In the genomic region with DNA sequence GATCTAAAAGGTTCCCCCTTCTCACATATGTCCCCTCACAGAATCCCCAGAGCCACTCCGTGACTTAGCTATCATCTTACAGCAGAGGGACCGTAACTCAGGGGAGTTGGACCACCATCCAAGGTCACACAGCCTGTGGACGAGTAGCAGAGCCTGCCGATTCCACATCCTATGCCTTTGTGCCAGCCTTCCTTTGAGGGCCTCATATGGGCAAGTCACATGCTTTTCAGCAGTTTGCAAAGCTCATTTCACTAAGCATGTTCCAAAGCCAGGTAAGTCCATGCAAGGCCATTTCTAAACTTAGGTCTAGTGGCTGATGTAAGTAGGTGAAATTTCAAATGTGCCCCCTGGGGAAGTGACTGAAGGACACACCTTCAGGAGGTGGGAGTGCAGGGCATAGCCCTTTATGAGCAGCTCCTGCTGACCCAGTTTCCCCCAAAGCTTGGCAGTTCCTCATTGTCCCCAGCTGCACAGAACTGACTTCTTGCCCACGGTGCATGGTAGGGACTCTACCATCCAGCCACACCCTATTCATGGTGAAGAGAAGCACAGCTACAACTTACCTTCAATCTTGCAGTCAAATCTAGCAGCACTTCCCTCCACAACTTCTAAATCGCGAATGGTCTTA, we compare ENCODE assay signal across 10 cellular contexts. TPM values are rescaled to one million over a fixed set of nuclear protein-coding genes. Genes with fewer than 3 reads are reported as not detected.
DNase-seq lines count a peak whose midpoint lies in the region; TF ChIP-seq lines count a peak whose summit lies in the region.
"Had no signal": no experiment of that assay in that cellular context is flagged by ENCODE, and none has a peak within 500 bp of the region (broad histone marks: within the 10 kb centered on the region; RNA-seq: fewer than 3 reads in every experiment).

No MANE protein-coding gene starts in this region.

- DNase-seq in NB4 (ENCODE audit: low read depth) (peak; percentile 52), colonic mucosa (no peak), neuronal stem cell (ENCODE audit: low spot score) (no peak), thyroid gland (no peak), suprapubic skin (ENCODE audit: low spot score in 2 of 2) (no peak), HCEC 1CT (no peak)
- DNase-seq in T-helper 2 cell treated with Interferon-gamma antibody and Interleukin-4, amounts not matched to agents 5 μg/mL and 100 μg/mL, for 36 hours (ENCODE audit: low spot score): no peak
- DNase-seq: CD4-positive, CD25-positive, alpha-beta regulatory T cell had no signal

- no peak overlapping the region for H4K91ac ChIP-seq in neuronal stem cell (ENCODE audit: low read depth, low read length, poor library complexity)

- no peak overlapping the region for H3K4ac ChIP-seq in neuronal stem cell (ENCODE audit: low read length)

- no peaks in the 10 kb centered on the region for H3K9me3 Mint-ChIP-seq in T-helper 2 cell treated with Interferon-gamma antibody and Interleukin-4, amounts not matched to agents 5 μg/mL and 100 μg/mL, for 36 hours
- H3K9me3 Mint-ChIP-seq: CD4-positive, CD25-positive, alpha-beta regulatory T cell; IgD-negative memory B cell had no signal

- H2BK12ac ChIP-seq in neuronal stem cell (ENCODE audit: low read length): no peak overlapping the region

- intact Hi-C loops in colonic mucosa (cut with DNase I): no loop called here
- intact Hi-C loops in thyroid gland (cut with DNase I): no loop called here

- H3K9ac ChIP-seq in colonic mucosa (ENCODE audit: low read depth in 2 of 2, low read length in 2 of 2): no peak overlapping the region
- peak overlapping the region; percentile 31 for H3K9ac ChIP-seq in neuronal stem cell (ENCODE audit: low read depth, low read length, poor library complexity)

- no peak overlapping the region for H3K14ac ChIP-seq in neuronal stem cell (ENCODE audit: low read length)

- H2BK120ac ChIP-seq in neuronal stem cell (ENCODE audit: low read depth, low read length): no peak overlapping the region

- no peak overlapping the region for H3K4me3 Mint-ChIP-seq in T-helper 2 cell treated with Interferon-gamma antibody and Interleukin-4, amounts not matched to agents 5 μg/mL and 100 μg/mL, for 36 hours
- H3K4me3 Mint-ChIP-seq: CD4-positive, CD25-positive, alpha-beta regulatory T cell; IgD-negative memory B cell had no signal

- no peak for TF ChIP-seq CTCF in NB4 (IDR thresholded peaks at IDR 0.05; ENCODE audit: low read depth, low read length)
- TF ChIP-seq CTCF in colonic mucosa (IDR thresholded peaks at IDR 0.05): no peak
- TF ChIP-seq CTCF in thyroid gland (IDR thresholded peaks at IDR 0.05): no peak
- TF ChIP-seq CTCF in suprapubic skin (IDR thresholded peaks at IDR 0.05): no peak

- H3K79me2 ChIP-seq in ACC112 (ENCODE audit: control insufficient read depth, insufficient read depth, low read length, unreplicated experiment): no peaks in the 10 kb centered on the region

- no peak overlapping the region for H2BK5ac ChIP-seq in neuronal stem cell (ENCODE audit: low read length)

- H3K18ac ChIP-seq in neuronal stem cell (ENCODE audit: low read length): no peak overlapping the region

- H2AFZ ChIP-seq in ACC112 (ENCODE audit: low read length, unreplicated experiment) (no peak overlapping the region), neuronal stem cell (ENCODE audit: low read length) (no peak overlapping the region)

- no peak overlapping the region for H3K23ac ChIP-seq in neuronal stem cell (ENCODE audit: low read depth, low read length, poor library complexity)

- H4K8ac ChIP-seq in neuronal stem cell (ENCODE audit: low read depth, low read length): no peak overlapping the region

- H2BK15ac ChIP-seq in neuronal stem cell (ENCODE audit: low read length): no peak overlapping the region

- TF ChIP-seq EP300 in suprapubic skin (IDR thresholded peaks at IDR 0.05): no peak

- no peaks in the 10 kb centered on the region for H3K27me3 ChIP-seq in ACC112 (ENCODE audit: insufficient read depth, low read length)
- no peaks in the 10 kb centered on the region for H3K27me3 ChIP-seq in colonic mucosa
- no peaks in the 10 kb centered on the region for H3K27me3 ChIP-seq in neuronal stem cell (ENCODE audit: control insufficient read depth in 3 of 3, insufficient read depth in 3 of 3, low read depth in 1 of 3, low read length in 3 of 3)
- no peaks in the 10 kb centered on the region for H3K27me3 ChIP-seq in thyroid gland
- H3K27me3 ChIP-seq in suprapubic skin: no peaks in the 10 kb centered on the region

- H3K9me3 ChIP-seq in colonic mucosa: no peaks in the 10 kb centered on the region
- peaks cover 0 to 2% of the 10 kb centered on the region in 2 donors for H3K9me3 ChIP-seq in neuronal stem cell (replicated peaks in 1 of 2; ENCODE audit: control insufficient read depth in 2 of 2, insufficient read depth in 1 of 2, low read depth in 1 of 2, low read length in 2 of 2)
- no peaks in the 10 kb centered on the region for H3K9me3 ChIP-seq in thyroid gland
- H3K9me3 ChIP-seq in suprapubic skin: no peaks in the 10 kb centered on the region

- H3K4me3 ChIP-seq in ACC112 (ENCODE audit: low read depth, low read length) (peak overlapping the region; percentile 40; the same call in 1 of the 2 replicates), NB4 (ENCODE audit: low read depth, low read length) (no peak overlapping the region), colonic mucosa (peak overlapping the region; percentile 1), neuronal stem cell (ENCODE audit: low read length in 2 of 2) (no peak overlapping the region), thyroid gland (replicated peaks in 1 of 3) (no peak overlapping the region), suprapubic skin (no peak overlapping the region)

- no peak overlapping the region for H2AK5ac ChIP-seq in neuronal stem cell (ENCODE audit: low read depth, low read length)

- no CpG with 5 or more reads among the region's 7 CpGs for WGBS in neuronal stem cell (ENCODE audit: extremely low coverage in 2 of 2, insufficient read length in 2 of 2, insufficient replicate concordance in 1 of 2), 2 donors
- 68 to 88% methylated on average over 7 of the region's 7 CpGs for WGBS in thyroid gland, 2 donors
- 59% methylated on average over 7 of the region's 7 CpGs for WGBS in suprapubic skin

- H3K27ac ChIP-seq in ACC112 (ENCODE audit: low read depth, low read length) (no peak overlapping the region), colonic mucosa (no peak overlapping the region), neuronal stem cell (replicated peaks; ENCODE audit: low read length) (no peak overlapping the region), thyroid gland (no peak overlapping the region), suprapubic skin (no peak overlapping the region)

- H3K4me1 Mint-ChIP-seq in T-helper 2 cell treated with Interferon-gamma antibody and Interleukin-4, amounts not matched to agents 5 μg/mL and 100 μg/mL, for 36 hours (ENCODE audit: low read depth): no peaks in the 10 kb centered on the region

- no peaks in the 10 kb centered on the region for H3K36me3 Mint-ChIP-seq in T-helper 2 cell treated with Interferon-gamma antibody and Interleukin-4, amounts not matched to agents 5 μg/mL and 100 μg/mL, for 36 hours (ENCODE audit: low read depth)

- H3K36me3 ChIP-seq in ACC112 (ENCODE audit: insufficient read depth, low read length) (no peaks in the 10 kb centered on the region; the same call in 1 of the 2 replicates), colonic mucosa (no peaks in the 10 kb centered on the region), neuronal stem cell (replicated peaks in 1 of 2; ENCODE audit: control insufficient read depth in 2 of 2, insufficient read depth in 2 of 2, low read length in 2 of 2) (peaks cover 19 to 51% of the 10 kb centered on the region in 2 donors), thyroid gland (no peaks in the 10 kb centered on the region), suprapubic skin (peaks cover 19% of the 10 kb centered on the region)

- no peak overlapping the region for H3K27ac Mint-ChIP-seq in T-helper 2 cell treated with Interferon-gamma antibody and Interleukin-4, amounts not matched to agents 5 μg/mL and 100 μg/mL, for 36 hours

- TF ChIP-seq POLR2A in NB4 (IDR thresholded peaks at IDR 0.05; ENCODE audit: extremely low read depth, insufficient read length) (no peak), thyroid gland (IDR thresholded peaks at IDR 0.05) (no peak), suprapubic skin (IDR thresholded peaks at IDR 0.05) (no peak)

- H3K4me1 ChIP-seq in ACC112 (ENCODE audit: control insufficient read depth, insufficient read depth, low read length, unreplicated experiment) (peaks cover 23% of the 10 kb centered on the region), colonic mucosa (no peaks in the 10 kb centered on the region), neuronal stem cell (ENCODE audit: control insufficient read depth in 2 of 2, insufficient read depth in 1 of 2, low read depth in 1 of 2, low read length in 2 of 2) (peaks cover 0 to 11% of the 10 kb centered on the region in 2 donors), thyroid gland (peaks cover 0 to 11% of the 10 kb centered on the region in 2 donors), suprapubic skin (peaks cover 40% of the 10 kb centered on the region)

- no peaks in the 10 kb centered on the region for H3K79me1 ChIP-seq in neuronal stem cell (ENCODE audit: low read depth, low read length)

- no peaks in the 10 kb centered on the region for H3K27me3 Mint-ChIP-seq in T-helper 2 cell treated with Interferon-gamma antibody and Interleukin-4, amounts not matched to agents 5 μg/mL and 100 μg/mL, for 36 hours (ENCODE audit: low read depth)
- H3K27me3 Mint-ChIP-seq: CD4-positive, CD25-positive, alpha-beta regulatory T cell; IgD-negative memory B cell had no signal

- no peak overlapping the region for H3K4me2 ChIP-seq in neuronal stem cell (ENCODE audit: insufficient read depth, low read length, poor library complexity, severe bottlenecking)

RNA-seq across cellular contexts. Expression of a gene that starts 33.3 kb away (rescaled TPM):
- total RNA-seq in colonic mucosa (10 to 100 TPM; 60.3 to 61.2 TPM), thyroid gland (10 to 100 TPM; 27.8 to 38.3 (median 32.2) TPM), suprapubic skin (10 to 100 TPM; 38.5 to 76.3 (median 52.6) TPM)
- 15.9 TPM for polyA plus RNA-seq in neuronal stem cell (2013, experiment 1 of 2)
- polyA plus RNA-seq in neuronal stem cell (2013, experiment 2 of 2): 15.7 TPM

Comparison
In these comparisons a context has a peak if more than half of its experiments do, and no peak if none do; other contexts are left out.
1. H3K4me3 ChIP-seq: peak in ACC112 (single experiment) and colonic mucosa (single experiment); none in NB4 (single experiment), neuronal stem cell (0 of 2), thyroid gland (0 of 3) and suprapubic skin (single experiment).